In genomic region chr22:38582923-38583322, GRCh38 we compare ENCODE assay signal across 2 cellular contexts. TPM values are rescaled to one million over a fixed set of nuclear protein-coding genes. Genes with fewer than 3 reads are reported as not detected.
"Had no signal": no experiment of that assay in that cellular context is flagged by ENCODE, and none has a peak within 500 bp of the region (broad histone marks: within the 10 kb centered on the region; RNA-seq: fewer than 3 reads in every experiment).

No MANE protein-coding gene starts in this region.

RNA-seq across cellular contexts. Expression of gene DMC1, which starts 12.9 kb away (rescaled TPM):
- total RNA-seq: SJSA1 had no signal
- polyA plus RNA-seq: SK-N-SH had no signal
